Comparison of ENCODE assay signal across 27 cellular contexts in the genomic region with DNA sequence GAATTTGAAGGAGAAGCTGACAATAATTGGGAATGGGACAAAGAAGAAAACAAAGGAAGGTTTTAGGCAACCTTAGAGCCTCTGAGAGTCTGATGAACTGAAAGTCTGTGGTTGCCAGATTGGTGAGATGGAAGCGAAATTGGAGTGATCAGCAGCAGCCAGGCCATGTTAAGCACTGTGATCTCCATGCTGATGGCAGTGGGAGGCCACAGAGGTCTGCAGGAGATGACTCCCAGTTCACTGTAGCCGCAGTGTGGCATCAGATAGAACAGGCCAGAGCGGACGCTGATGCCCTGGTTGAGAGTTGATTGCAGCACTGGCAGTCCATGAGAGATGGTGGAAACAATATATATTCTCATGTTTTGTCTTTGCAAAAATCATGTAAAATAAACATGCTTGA.
"Had no signal": no experiment of that assay in that cellular context is flagged by ENCODE, and none has a peak within 500 bp of the region (broad histone marks: within the 10 kb centered on the region; RNA-seq: fewer than 3 reads in every experiment).

No MANE protein-coding gene starts in this region.

- H3K4me3 Mint-ChIP-seq: activated CD4-positive, alpha-beta memory T cell treated with anti-CD3 and anti-CD28 coated beads, Interleukin-2, amount 10 ng/mL, durations not matched to agents 7 days and 5 days; activated naive CD8-positive, alpha-beta T cell treated with anti-CD3 and anti-CD28 coated beads, Interleukin-2, amount 10 ng/mL, durations not matched to agents 7 days and 5 days; activated T-cell treated with anti-CD3 and anti-CD28 coated beads, Interleukin-2, amount 50 U/mL, for 72 hours; central memory CD8-positive, alpha-beta T cell; T-cell had no signal

- ATAC-seq: activated T-cell treated with anti-CD3 and anti-CD28 coated beads, Interleukin-2, amount 50 U/mL, for 72 hours; Panc1; Right ventricle myocardium inferior; T-cell had no signal

- DNase-seq: activated CD4-positive, alpha-beta memory T cell treated with anti-CD3 and anti-CD28 coated beads, Interleukin-2, amount 10 ng/mL, durations not matched to agents 7 days and 5 days; activated CD4-positive, alpha-beta T cell treated with anti-CD3 and anti-CD28 coated beads, Interleukin-2, amount 50 U/mL, for 1 hour; activated CD4-positive, CD25-positive, alpha-beta regulatory T cell; activated naive CD4-positive, alpha-beta T cell treated with anti-CD3 and anti-CD28 coated beads, Interleukin-2, amount 50 U/mL, for 16 hours; activated naive CD8-positive, alpha-beta T cell treated with anti-CD3 and anti-CD28 coated beads, Interleukin-2, amount 10 ng/mL, durations not matched to agents 7 days and 5 days; activated T-cell treated with anti-CD3 and anti-CD28 coated beads for 4 hours; activated T-cell treated with anti-CD3 and anti-CD28 coated beads, Interleukin-2, amount 50 U/mL, for 72 hours; adrenal gland; anterior cingulate cortex; KG1; NCI-H1092; NCI-H1417; NCI-H1930; NCI-H2171; NCI-H2227 treated with DMSO at 0.1 percent for 48 hours; NCI-H526; NK-92 treated with Interleukin-12 subunit alpha and Interleukin-12 subunit beta, amount 100 ng/mL, for 24 hours; OCI-M1; RPMI8226; T-cell; T-helper 2 cell; T1000 had no signal

- H3K27me3 Mint-ChIP-seq: activated CD4-positive, alpha-beta memory T cell treated with anti-CD3 and anti-CD28 coated beads, Interleukin-2, amount 10 ng/mL, durations not matched to agents 7 days and 5 days; activated naive CD8-positive, alpha-beta T cell treated with anti-CD3 and anti-CD28 coated beads, Interleukin-2, amount 10 ng/mL, durations not matched to agents 7 days and 5 days; central memory CD8-positive, alpha-beta T cell; T-cell had no signal

- H3K27ac Mint-ChIP-seq: activated CD4-positive, alpha-beta memory T cell treated with anti-CD3 and anti-CD28 coated beads, Interleukin-2, amount 10 ng/mL, durations not matched to agents 7 days and 5 days; activated naive CD8-positive, alpha-beta T cell treated with anti-CD3 and anti-CD28 coated beads, Interleukin-2, amount 10 ng/mL, durations not matched to agents 7 days and 5 days; activated T-cell treated with anti-CD3 and anti-CD28 coated beads, Interleukin-2, amount 50 U/mL, for 72 hours; T-cell had no signal

- H3K9me3 ChIP-seq: adrenal gland, breast epithelium had no signal

- H3K36me3 Mint-ChIP-seq: activated naive CD8-positive, alpha-beta T cell treated with anti-CD3 and anti-CD28 coated beads, Interleukin-2, amount 10 ng/mL, durations not matched to agents 7 days and 5 days had no signal

- H3K27ac ChIP-seq: adrenal gland, breast epithelium, SK-N-MC had no signal

- H3K4me1 ChIP-seq: adrenal gland, breast epithelium had no signal

- H3K27me3 ChIP-seq: adrenal gland, breast epithelium had no signal

- H3K36me3 ChIP-seq: adrenal gland, breast epithelium had no signal

- H3K4me1 Mint-ChIP-seq: activated CD4-positive, alpha-beta memory T cell treated with anti-CD3 and anti-CD28 coated beads, Interleukin-2, amount 10 ng/mL, durations not matched to agents 7 days and 5 days; activated naive CD8-positive, alpha-beta T cell treated with anti-CD3 and anti-CD28 coated beads, Interleukin-2, amount 10 ng/mL, durations not matched to agents 7 days and 5 days; central memory CD8-positive, alpha-beta T cell; T-cell had no signal

- H3K9me3 Mint-ChIP-seq: activated CD4-positive, alpha-beta memory T cell treated with anti-CD3 and anti-CD28 coated beads, Interleukin-2, amount 10 ng/mL, durations not matched to agents 7 days and 5 days; activated naive CD8-positive, alpha-beta T cell treated with anti-CD3 and anti-CD28 coated beads, Interleukin-2, amount 10 ng/mL, durations not matched to agents 7 days and 5 days; activated T-cell treated with anti-CD3 and anti-CD28 coated beads, Interleukin-2, amount 50 U/mL, for 72 hours; central memory CD8-positive, alpha-beta T cell had no signal

- H3K4me3 ChIP-seq: adrenal gland, breast epithelium, SK-N-MC had no signal
